Comparison of ENCODE assay signal across 25 cellular contexts in the genomic region with DNA sequence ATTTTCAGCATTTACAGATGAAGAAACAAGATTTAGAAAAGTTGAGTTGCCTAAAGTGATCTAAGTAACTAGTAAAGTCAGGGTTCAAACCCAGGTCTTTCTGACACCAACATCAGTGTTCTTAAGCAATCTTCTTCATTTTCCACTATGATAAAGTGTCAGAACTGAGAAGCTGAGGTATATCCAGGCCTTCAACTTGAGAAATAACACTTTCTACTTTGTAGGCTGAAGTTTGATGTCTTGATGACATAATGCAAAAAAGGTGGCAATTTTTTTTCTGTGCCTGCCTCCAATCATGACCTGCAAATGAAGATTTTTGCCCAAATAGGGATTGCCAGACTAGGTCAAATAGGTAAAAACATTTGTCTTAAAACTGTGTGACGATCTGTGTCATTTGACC.
"Had no signal": no experiment of that assay in that cellular context is flagged by ENCODE, and none has a peak within 500 bp of the region (broad histone marks: within the 10 kb centered on the region; RNA-seq: fewer than 3 reads in every experiment).

No MANE protein-coding gene starts in this region.

- ATAC-seq: activated CD4-positive, alpha-beta T cell treated with anti-CD3 and anti-CD28 coated beads for 36 hours; activated CD8-positive, alpha-beta memory T cell treated with anti-CD3 and anti-CD28 coated beads, Interleukin-2, amount 10 ng/mL, durations not matched to agents 7 days and 5 days; activated CD8-positive, alpha-beta T cell treated with anti-CD3 and anti-CD28 coated beads, Interleukin-2, amount 10 ng/mL, durations not matched to agents 7 days and 5 days; heart right ventricle; left lung; mucosa of descending colon; right cardiac atrium had no signal

- H3K27me3 ChIP-seq: brain microvascular endothelial cell, dorsolateral prefrontal cortex, heart right ventricle, left lung, spleen, testis, transverse colon had no signal

- H3K4me1 ChIP-seq: testis had no signal

- H3K4me1 Mint-ChIP-seq: neural crest cell had no signal

- H3K27ac Mint-ChIP-seq: activated CD4-positive, alpha-beta T cell treated with anti-CD3 and anti-CD28 coated beads for 36 hours; activated CD8-positive, alpha-beta memory T cell treated with anti-CD3 and anti-CD28 coated beads, Interleukin-2, amount 10 ng/mL, durations not matched to agents 7 days and 5 days; activated CD8-positive, alpha-beta T cell treated with anti-CD3 and anti-CD28 coated beads, Interleukin-2, amount 10 ng/mL, durations not matched to agents 7 days and 5 days; activated naive CD8-positive, alpha-beta T cell treated with anti-CD3 and anti-CD28 coated beads for 36 hours had no signal

- DNase-seq: activated CD4-positive, alpha-beta T cell treated with anti-CD3 and anti-CD28 coated beads for 36 hours; activated CD4-positive, CD25-positive, alpha-beta regulatory T cell; activated CD8-positive, alpha-beta memory T cell treated with anti-CD3 and anti-CD28 coated beads, Interleukin-2, amount 10 ng/mL, durations not matched to agents 7 days and 5 days; activated CD8-positive, alpha-beta T cell treated with anti-CD3 and anti-CD28 coated beads, Interleukin-2, amount 10 ng/mL, durations not matched to agents 7 days and 5 days; activated naive CD4-positive, alpha-beta T cell; activated naive CD8-positive, alpha-beta T cell treated with anti-CD3 and anti-CD28 coated beads for 36 hours; activated T-cell treated with anti-CD3 and anti-CD28 coated beads, Interleukin-2, amount 50 U/mL, for 48 hours; brain microvascular endothelial cell; dorsolateral prefrontal cortex; heart right ventricle; left lung; mucosa of descending colon; occipital lobe; right cardiac atrium; spleen; stimulated activated CD4-positive, alpha-beta T cell treated with anti-CD3 and anti-CD28 coated beads, Interleukin-2, amount 100 ng/mL, for 48 hours; stimulated activated naive CD4-positive, alpha-beta T cell treated with Interleukin-2 at 50 U/mL for 16 hours; T-helper 1 cell; testis; transverse colon had no signal

- FAIRE-seq: endothelial cell of umbilical vein had no signal

- H3K4me3 ChIP-seq: coronary artery, dorsolateral prefrontal cortex, heart right ventricle, left lung, lung, mucosa of descending colon, spleen, testis, transverse colon had no signal

- H3K36me3 ChIP-seq: brain microvascular endothelial cell, heart right ventricle, left lung, transverse colon had no signal

- H3K9ac ChIP-seq: parathyroid adenoma had no signal

- H3K4me3 Mint-ChIP-seq: activated CD4-positive, alpha-beta T cell treated with anti-CD3 and anti-CD28 coated beads for 36 hours; activated CD8-positive, alpha-beta memory T cell treated with anti-CD3 and anti-CD28 coated beads, Interleukin-2, amount 10 ng/mL, durations not matched to agents 7 days and 5 days; activated CD8-positive, alpha-beta T cell treated with anti-CD3 and anti-CD28 coated beads, Interleukin-2, amount 10 ng/mL, durations not matched to agents 7 days and 5 days; activated naive CD8-positive, alpha-beta T cell treated with anti-CD3 and anti-CD28 coated beads for 36 hours; neural crest cell had no signal

- H3K27me3 Mint-ChIP-seq: activated CD4-positive, alpha-beta T cell treated with anti-CD3 and anti-CD28 coated beads for 36 hours; activated CD8-positive, alpha-beta memory T cell treated with anti-CD3 and anti-CD28 coated beads, Interleukin-2, amount 10 ng/mL, durations not matched to agents 7 days and 5 days; activated naive CD8-positive, alpha-beta T cell treated with anti-CD3 and anti-CD28 coated beads for 36 hours had no signal

- H2AFZ ChIP-seq: parathyroid adenoma had no signal

- H3K9me3 Mint-ChIP-seq: neural crest cell had no signal

- H3K27ac ChIP-seq: brain microvascular endothelial cell, coronary artery, heart right ventricle, parathyroid adenoma, spleen, testis, transverse colon had no signal

- H3K9me3 ChIP-seq: left lung, mucosa of descending colon, testis, transverse colon had no signal
